Comparison of ENCODE assay signal across 27 cellular contexts in genomic region chr9:270657-271237, GRCh38. TPM values are rescaled to one million over a fixed set of nuclear protein-coding genes. Genes with fewer than 3 reads are reported as not detected.
DNase-seq lines count a peak whose midpoint lies in the region; ATAC-seq, FAIRE-seq and TF ChIP-seq lines count a peak whose summit lies in the region.
"Had no signal": no experiment of that assay in that cellular context is flagged by ENCODE, and none has a peak within 500 bp of the region (broad histone marks: within the 10 kb centered on the region; RNA-seq: fewer than 3 reads in every experiment).

No MANE protein-coding gene starts in this region.

- intact Hi-C loops in activated T-helper 1 cell treated with anti-CD3 and anti-CD28 coated beads, Interleukin-12 subunit alpha, Interleukin-12 subunit beta, Interleukin-2, Interleukin-4 antibody, amounts not matched to agents 30 ng/mL and 10 ng/mL and 1 ng/mL, durations not matched to agents 14 hours and 24 hours and 36 hours (cut with micrococcal nuclease): loop anchor here (5.0 kb wide), 3 partner anchors 37 to 1747 kb away; partner anchors contain the start of genes SMARCA2 and ZNG1A
- intact Hi-C loops in HepG2 (cut with micrococcal nuclease; ENCODE audit: unreplicated experiment): no loop called here

- no peak for TF ChIP-seq CTCF in HL-60 (IDR thresholded peaks at IDR 0.05; ENCODE audit: insufficient read depth, low read length)
- TF ChIP-seq CTCF in HepG2 (CRISPR knock-in tag; IDR thresholded peaks at IDR 0.05): no peak

- no peak overlapping the region for H3K4me2 ChIP-seq in HepG2 (ENCODE audit: low read depth, low read length)
- H3K4me2 ChIP-seq: A549 had no signal

- H3K9me3 Mint-ChIP-seq in activated CD8-positive, alpha-beta memory T cell treated with anti-CD3 and anti-CD28 coated beads, Interleukin-2, amount 10 ng/mL, durations not matched to agents 7 days and 5 days (ENCODE audit: low read depth): no peaks in the 10 kb centered on the region
- H3K9me3 Mint-ChIP-seq in activated T-helper 1 cell treated with anti-CD3 and anti-CD28 coated beads, Interleukin-12 subunit alpha, Interleukin-12 subunit beta, Interleukin-2, Interleukin-4 antibody, amounts not matched to agents 30 ng/mL and 10 ng/mL and 1 ng/mL, durations not matched to agents 14 hours and 24 hours and 36 hours: peaks cover 4% of the 10 kb centered on the region
- peaks cover 2% of the 10 kb centered on the region for H3K9me3 Mint-ChIP-seq in natural killer cell treated with Interleukin-12 subunit alpha and Interleukin-12 subunit beta and Interleukin-15 and Interleukin-18, amount 100 ng/mL, for 72 hours
- H3K9me3 Mint-ChIP-seq: central memory CD8-positive, alpha-beta T cell had no signal

- H3K27ac Mint-ChIP-seq in activated CD8-positive, alpha-beta memory T cell treated with anti-CD3 and anti-CD28 coated beads, Interleukin-2, amount 10 ng/mL, durations not matched to agents 7 days and 5 days: peak overlapping the region; percentile 100
- peak overlapping the region; percentile 62 for H3K27ac Mint-ChIP-seq in activated T-helper 1 cell treated with anti-CD3 and anti-CD28 coated beads, Interleukin-12 subunit alpha, Interleukin-12 subunit beta, Interleukin-2, Interleukin-4 antibody, amounts not matched to agents 30 ng/mL and 10 ng/mL and 1 ng/mL, durations not matched to agents 14 hours and 24 hours and 36 hours
- no peak overlapping the region for H3K27ac Mint-ChIP-seq in natural killer cell treated with Interleukin-12 subunit alpha and Interleukin-12 subunit beta and Interleukin-15 and Interleukin-18, amount 100 ng/mL, for 72 hours
- H3K27ac Mint-ChIP-seq: nephron had no signal

- H3K27ac ChIP-seq in HL-60 (replicated peaks) (peak overlapping the region; percentile 88), HepG2 (ENCODE audit: extremely low read length, insufficient read depth, low read length) (no peak overlapping the region)
- H3K27ac ChIP-seq: A549, esophagus muscularis mucosa, gastroesophageal sphincter, prostate gland, RWPE1, testis had no signal

- in situ Hi-C loops in HepG2 (cut with HindIII; ENCODE audit: extremely low pct_ligation_motif_present, low pct_unique_long_range_greater_than_20kb): no loop called here

- peaks cover 50% of the 10 kb centered on the region for H3K36me3 Mint-ChIP-seq in activated CD8-positive, alpha-beta memory T cell treated with anti-CD3 and anti-CD28 coated beads, Interleukin-2, amount 10 ng/mL, durations not matched to agents 7 days and 5 days
- H3K36me3 Mint-ChIP-seq in activated T-helper 1 cell treated with anti-CD3 and anti-CD28 coated beads, Interleukin-12 subunit alpha, Interleukin-12 subunit beta, Interleukin-2, Interleukin-4 antibody, amounts not matched to agents 30 ng/mL and 10 ng/mL and 1 ng/mL, durations not matched to agents 14 hours and 24 hours and 36 hours (ENCODE audit: low read depth): peaks cover 19% of the 10 kb centered on the region
- peaks cover 18% of the 10 kb centered on the region for H3K36me3 Mint-ChIP-seq in natural killer cell treated with Interleukin-12 subunit alpha and Interleukin-12 subunit beta and Interleukin-15 and Interleukin-18, amount 100 ng/mL, for 72 hours

- no peaks in the 10 kb centered on the region for H3K27me3 ChIP-seq in HL-60 (ENCODE audit: insufficient read depth, poor library complexity, severe bottlenecking)
- H3K27me3 ChIP-seq in HepG2 (ENCODE audit: control insufficient read depth in 1 of 2, insufficient read depth in 2 of 2, low read length in 2 of 2): no peaks in the 10 kb centered on the region
- H3K27me3 ChIP-seq: esophagus muscularis mucosa, gastroesophageal sphincter, testis had no signal

- peak overlapping the region; percentile 14 for H3K4me3 Mint-ChIP-seq in activated CD8-positive, alpha-beta memory T cell treated with anti-CD3 and anti-CD28 coated beads, Interleukin-2, amount 10 ng/mL, durations not matched to agents 7 days and 5 days
- no peak overlapping the region for H3K4me3 Mint-ChIP-seq in activated T-helper 1 cell treated with anti-CD3 and anti-CD28 coated beads, Interleukin-12 subunit alpha, Interleukin-12 subunit beta, Interleukin-2, Interleukin-4 antibody, amounts not matched to agents 30 ng/mL and 10 ng/mL and 1 ng/mL, durations not matched to agents 14 hours and 24 hours and 36 hours
- H3K4me3 Mint-ChIP-seq in natural killer cell treated with Interleukin-12 subunit alpha and Interleukin-12 subunit beta and Interleukin-15 and Interleukin-18, amount 100 ng/mL, for 72 hours: peak overlapping the region; percentile 94
- H3K4me3 Mint-ChIP-seq: central memory CD8-positive, alpha-beta T cell; nephron had no signal

- H3K27me3 Mint-ChIP-seq in activated CD8-positive, alpha-beta memory T cell treated with anti-CD3 and anti-CD28 coated beads, Interleukin-2, amount 10 ng/mL, durations not matched to agents 7 days and 5 days: no peaks in the 10 kb centered on the region
- H3K27me3 Mint-ChIP-seq in activated T-helper 1 cell treated with anti-CD3 and anti-CD28 coated beads, Interleukin-12 subunit alpha, Interleukin-12 subunit beta, Interleukin-2, Interleukin-4 antibody, amounts not matched to agents 30 ng/mL and 10 ng/mL and 1 ng/mL, durations not matched to agents 14 hours and 24 hours and 36 hours (ENCODE audit: insufficient read depth): no peaks in the 10 kb centered on the region
- H3K27me3 Mint-ChIP-seq in natural killer cell treated with Interleukin-12 subunit alpha and Interleukin-12 subunit beta and Interleukin-15 and Interleukin-18, amount 100 ng/mL, for 72 hours: no peaks in the 10 kb centered on the region
- H3K27me3 Mint-ChIP-seq: central memory CD8-positive, alpha-beta T cell had no signal

- CTCF ChIA-PET in activated CD8-positive, alpha-beta memory T cell treated with anti-CD3 and anti-CD28 coated beads, Interleukin-2, amount 10 ng/mL, durations not matched to agents 7 days and 5 days (lab: Charles Lee): interaction anchor here (0.6 to 2.3 kb wide), 3 partner anchors 11 to 56 kb away, joined by 3 to 11 read pairs (median 5); partner anchors contain the start of gene DOCK8
- CTCF ChIA-PET in HepG2 (lab: Yijun Ruan, JAX; ENCODE audit: low intra/inter-chr PET ratio, low total read pairs): no interaction called here

- H3K4me3 ChIP-seq in HL-60 (replicated peaks; ENCODE audit: insufficient read depth, low read length): no peak overlapping the region
- H3K4me3 ChIP-seq in HepG2 (replicated peaks in 1 of 3; ENCODE audit: insufficient read depth in 1 of 3, low read depth in 2 of 3, low read length in 3 of 3): no peak overlapping the region
- H3K4me3 ChIP-seq: A549, esophagus muscularis mucosa, gastroesophageal sphincter, prostate gland, testis had no signal

- H3K79me2 ChIP-seq in HepG2 (ENCODE audit: insufficient read depth, low read length): no peaks in the 10 kb centered on the region

- 42% methylated on average over 2 of the region's 2 CpGs for WGBS in HepG2 (ENCODE audit: low lambda C conversion rate)

- H4K20me1 ChIP-seq in HepG2 (ENCODE audit: insufficient read depth, low read length): no peaks in the 10 kb centered on the region

- no peak overlapping the region for H3K9ac ChIP-seq in HepG2 (ENCODE audit: insufficient read depth, low read depth, low read length)

- no peaks in the 10 kb centered on the region for H3K36me3 ChIP-seq in HepG2 (replicated peaks in 1 of 2; ENCODE audit: control insufficient read depth in 1 of 2, insufficient read depth in 2 of 2, low read length in 2 of 2)
- H3K36me3 ChIP-seq: prostate gland had no signal

- peaks cover 62% of the 10 kb centered on the region for H3K4me1 Mint-ChIP-seq in activated CD8-positive, alpha-beta memory T cell treated with anti-CD3 and anti-CD28 coated beads, Interleukin-2, amount 10 ng/mL, durations not matched to agents 7 days and 5 days
- peaks cover 63% of the 10 kb centered on the region for H3K4me1 Mint-ChIP-seq in activated T-helper 1 cell treated with anti-CD3 and anti-CD28 coated beads, Interleukin-12 subunit alpha, Interleukin-12 subunit beta, Interleukin-2, Interleukin-4 antibody, amounts not matched to agents 30 ng/mL and 10 ng/mL and 1 ng/mL, durations not matched to agents 14 hours and 24 hours and 36 hours (ENCODE audit: low read depth)
- H3K4me1 Mint-ChIP-seq in natural killer cell treated with Interleukin-12 subunit alpha and Interleukin-12 subunit beta and Interleukin-15 and Interleukin-18, amount 100 ng/mL, for 72 hours (ENCODE audit: low read depth in 2 of 2): peaks cover 48 to 66% of the 10 kb centered on the region in 2 donors
- H3K4me1 Mint-ChIP-seq: nephron had no signal

- no peak overlapping the region for H2AFZ ChIP-seq in HepG2 (ENCODE audit: low read length)

- no peak for DNase-seq in activated CD8-positive, alpha-beta memory T cell treated with anti-CD3 and anti-CD28 coated beads, Interleukin-2, amount 10 ng/mL, durations not matched to agents 7 days and 5 days
- no peak for DNase-seq in activated CD8-positive, alpha-beta memory T cell treated with anti-CD3 and anti-CD28 coated beads, Interleukin-2, amount 50 U/mL, for 48 hours
- DNase-seq in HL-60 (ENCODE audit: low read depth in 1 of 2, low spot score in 1 of 2) (no peak), HepG2 (ENCODE audit: low spot score) (no peak)
- DNase-seq in activated T-helper 1 cell treated with anti-CD3 and anti-CD28 coated beads, Interleukin-12 subunit alpha, Interleukin-12 subunit beta, Interleukin-2, Interleukin-4 antibody, amounts not matched to agents 30 ng/mL and 10 ng/mL and 1 ng/mL, durations not matched to agents 14 hours and 24 hours and 36 hours (ENCODE audit: low spot score): no peak
- no peak for DNase-seq in natural killer cell treated with Interleukin-12 subunit alpha and Interleukin-12 subunit beta and Interleukin-15 and Interleukin-18, amount 100 ng/mL, for 72 hours (ENCODE audit: low spot score)
- DNase-seq in effector CD8-positive, alpha-beta T cell (lab: John Stamatoyannopoulos, UW): no peak
- DNase-seq: activated CD4-positive, alpha-beta T cell treated with anti-CD3 and anti-CD28 coated beads, Interleukin-2, amount 50 U/mL, for 4 hours; anterior cingulate cortex; DMS79 treated with DMSO at 0.1 percent for 48 hours; left cardiac atrium; mesendoderm; NCI-H1105 treated with DMSO at 0.1 percent for 48 hours; NCI-H2081 treated with DMSO at 0.1 percent for 48 hours; NCI-H446 treated with DMSO at 0.1 percent for 48 hours; testis had no signal

- no peak for TF ChIP-seq RAD21 in HepG2 (CRISPR knock-in tag; IDR thresholded peaks at IDR 0.05)

- FAIRE-seq in HepG2 (lab: Jason Lieb, UNC): no peak
- FAIRE-seq: A549, GM18507, TTC549 had no signal

- H3K4me1 ChIP-seq in HepG2 (ENCODE audit: insufficient read depth, low read length): no peaks in the 10 kb centered on the region
- H3K4me1 ChIP-seq: A549, prostate gland, testis had no signal

- POLR2A ChIA-PET in HepG2 (lab: Yijun Ruan, JAX): no interaction called here

- H3K9me3 ChIP-seq in HepG2 (ENCODE audit: low read length): no peaks in the 10 kb centered on the region
- H3K9me3 ChIP-seq: A549, esophagus muscularis mucosa, gastroesophageal sphincter, prostate gland, testis had no signal

- TF ChIP-seq POLR2A in HepG2 (IDR thresholded peaks at IDR 0.05; ENCODE audit: insufficient read depth in 1 of 2, low read depth in 2 of 2, low read length in 2 of 2): no peak

- ATAC-seq in activated CD8-positive, alpha-beta memory T cell treated with anti-CD3 and anti-CD28 coated beads, Interleukin-2, amount 10 ng/mL, durations not matched to agents 7 days and 5 days: no peak
- no peak for ATAC-seq in natural killer cell treated with Interleukin-12 subunit alpha and Interleukin-12 subunit beta and Interleukin-15 and Interleukin-18, amount 100 ng/mL, for 72 hours
- ATAC-seq in HepG2: no peak
- no peak for ATAC-seq in HG03565 (IDR thresholded peaks at IDR 0.05; ENCODE audit: unreplicated experiment)
- ATAC-seq: A549, gastroesophageal sphincter, left cardiac atrium had no signal

- no TSS peak for BruUV-seq in HepG2 (replicated peaks; lab: Mats Ljungman, UMichigan)

- TF ChIP-seq EP300 in HepG2 (IDR thresholded peaks at IDR 0.05; ENCODE audit: low read depth in 2 of 2, low read length in 2 of 2) (no peak), HepG2 (CRISPR knock-in tag; IDR thresholded peaks at IDR 0.05; ENCODE audit: borderline replicate concordance) (no peak)

RNA-seq across cellular contexts. Expression of gene DOCK8, which starts 56.1 kb away (rescaled TPM):
- 100 to 1,000 TPM; 374 to 389 TPM for total RNA-seq in activated CD8-positive, alpha-beta memory T cell treated with anti-CD3 and anti-CD28 coated beads, Interleukin-2, amount 10 ng/mL, durations not matched to agents 7 days and 5 days
- total RNA-seq in activated T-helper 1 cell treated with anti-CD3 and anti-CD28 coated beads, Interleukin-12 subunit alpha, Interleukin-12 subunit beta, Interleukin-2, Interleukin-4 antibody, amounts not matched to agents 30 ng/mL and 10 ng/mL and 1 ng/mL, durations not matched to agents 14 hours and 24 hours and 36 hours: 120 and 122 TPM in 2 replicates
- total RNA-seq in natural killer cell treated with Interleukin-12 subunit alpha and Interleukin-12 subunit beta and Interleukin-15 and Interleukin-18, amount 100 ng/mL, for 72 hours: 100 to 1,000 TPM; 143 to 174 TPM
- 0.38 and 0.63 TPM in 2 replicates for total RNA-seq in HepG2 (2016; rRNA removed; fragmentation: Illumina TruSeq; extraction: Trizol)
- total RNA-seq in HepG2 (2016; cell fraction: cytosol; rRNA removed; fragmentation: Illumina TruSeq; extraction: Trizol; ENCODE audit: low read depth): 0.09 and 0.10 TPM in 2 replicates
- 0.28 and 0.32 TPM in 2 replicates for total RNA-seq in HepG2 (2016; cell fraction: insoluble cytoplasmic fraction; rRNA removed; fragmentation: Illumina TruSeq; extraction: Trizol)
- total RNA-seq in HepG2 (2016; cell fraction: membrane; rRNA removed; fragmentation: Illumina TruSeq; extraction: Trizol): 0.12 and 0.31 TPM in 2 replicates
- total RNA-seq in HepG2 (2016; cell fraction: nucleus; rRNA removed; fragmentation: Illumina TruSeq; extraction: Trizol): 0.47 and 0.62 TPM in 2 replicates
- 0.27 and 0.28 TPM in 2 replicates for polyA plus RNA-seq in HepG2 (2011; rRNA removed)
- polyA plus RNA-seq in HepG2 (2011; cell fraction: cytosol; rRNA removed): 0.08 and 0.10 TPM in 2 replicates
- polyA plus RNA-seq in HepG2 (2011; cell fraction: nucleus; rRNA removed): 0.19 and 0.36 TPM in 2 replicates
- 0.21 and 0.24 TPM in 2 replicates for polyA plus RNA-seq in HepG2 (2012)
- polyA plus RNA-seq in HepG2 (2016; cell fraction: cytosol; fragmentation: Illumina TruSeq; extraction: Trizol; ENCODE audit: low read depth): not detected in 2 replicates
- 0.28 and 0.69 TPM in 2 replicates for polyA plus RNA-seq in HepG2 (2016; cell fraction: insoluble cytoplasmic fraction; fragmentation: Illumina TruSeq; extraction: Trizol; ENCODE audit: low read depth)
- polyA plus RNA-seq in HepG2 (2016; cell fraction: membrane; fragmentation: Illumina TruSeq; extraction: Trizol; ENCODE audit: low read depth): 0.28 and 0.60 TPM in 2 replicates
- 0.29 and 0.53 TPM in 2 replicates for polyA plus RNA-seq in HepG2 (2016; cell fraction: nucleus; fragmentation: Illumina TruSeq; extraction: Trizol; ENCODE audit: insufficient read depth, low read depth)
- 0.30 and 0.46 TPM in 2 replicates for polyA minus RNA-seq in HepG2 (2011; rRNA and poly(A)+ RNA removed; ENCODE audit: low replicate concordance)
- 0.26 and 1.2 TPM in 2 replicates for polyA minus RNA-seq in HepG2 (2011; cell fraction: cytosol; rRNA and poly(A)+ RNA removed)
- 0.87 and 0.90 TPM in 2 replicates for polyA minus RNA-seq in HepG2 (2011; cell fraction: nucleus; rRNA and poly(A)+ RNA removed)
- total RNA-seq: LHCN-M2 had no signal

Comparison
In these comparisons a context has a peak if more than half of its experiments do, and no peak if none do; other contexts are left out.
1. H3K27ac Mint-ChIP-seq: peak in activated CD8-positive, alpha-beta memory T cell treated with anti-CD3 and anti-CD28 coated beads, Interleukin-2, amount 10 ng/mL, durations not matched to agents 7 days and 5 days (single experiment) and activated T-helper 1 cell treated with anti-CD3 and anti-CD28 coated beads, Interleukin-12 subunit alpha, Interleukin-12 subunit beta, Interleukin-2, Interleukin-4 antibody, amounts not matched to agents 30 ng/mL and 10 ng/mL and 1 ng/mL, durations not matched to agents 14 hours and 24 hours and 36 hours (single experiment); none in natural killer cell treated with Interleukin-12 subunit alpha and Interleukin-12 subunit beta and Interleukin-15 and Interleukin-18, amount 100 ng/mL, for 72 hours (0 of 2).
2. RNA of gene DOCK8, which starts 56.1 kb away (total RNA-seq): 374 to 389 TPM in activated CD8-positive, alpha-beta memory T cell treated with anti-CD3 and anti-CD28 coated beads, Interleukin-2, amount 10 ng/mL, durations not matched to agents 7 days and 5 days, 143 to 174 TPM in natural killer cell treated with Interleukin-12 subunit alpha and Interleukin-12 subunit beta and Interleukin-15 and Interleukin-18, amount 100 ng/mL, for 72 hours and 120 to 122 TPM in activated T-helper 1 cell treated with anti-CD3 and anti-CD28 coated beads, Interleukin-12 subunit alpha, Interleukin-12 subunit beta, Interleukin-2, Interleukin-4 antibody, amounts not matched to agents 30 ng/mL and 10 ng/mL and 1 ng/mL, durations not matched to agents 14 hours and 24 hours and 36 hours; 0.09 to 0.63 TPM in HepG2; every median in the first group is over 10 times any median in the second.